18 cellular contexts compared by ENCODE assay signal in genomic region chr11:76023408-76024068, GRCh38.
DNase-seq lines count a peak whose midpoint lies in the region; ATAC-seq, FAIRE-seq and TF ChIP-seq lines count a peak whose summit lies in the region.
"Had no signal": no experiment of that assay in that cellular context is flagged by ENCODE, and none has a peak within 500 bp of the region (broad histone marks: within the 10 kb centered on the region; RNA-seq: fewer than 3 reads in every experiment).

No MANE protein-coding gene starts in this region.

- no peaks in the 10 kb centered on the region for H3K9me3 Mint-ChIP-seq in stimulated activated effector memory CD8-positive, alpha-beta T cell treated with anti-CD3 and anti-CD28 coated beads, Interleukin-12 subunit alpha, Interleukin-12 subunit beta, amount 100 ng/mL, for 72 hours
- H3K9me3 Mint-ChIP-seq in activated CD4-positive, alpha-beta T cell treated with anti-CD3 and anti-CD28 coated beads for 36 hours (ENCODE audit: low read depth): no peaks in the 10 kb centered on the region
- H3K9me3 Mint-ChIP-seq in natural killer cell treated with Interleukin-12 subunit alpha and Interleukin-12 subunit beta and Interleukin-15 and Interleukin-18, amount 100 ng/mL, for 72 hours: no peaks in the 10 kb centered on the region
- H3K9me3 Mint-ChIP-seq: T-helper 1 cell treated with Interleukin-12 subunit alpha and Interleukin-12 subunit beta and Interleukin-4 antibody, amounts not matched to agents 30 μg/mL and 1 μg/mL, for 36 hours had no signal

- no peak overlapping the region for H3K4me3 Mint-ChIP-seq in stimulated activated effector memory CD8-positive, alpha-beta T cell treated with anti-CD3 and anti-CD28 coated beads, Interleukin-12 subunit alpha, Interleukin-12 subunit beta, amount 100 ng/mL, for 72 hours
- no peak overlapping the region for H3K4me3 Mint-ChIP-seq in activated CD4-positive, alpha-beta T cell treated with anti-CD3 and anti-CD28 coated beads for 36 hours
- H3K4me3 Mint-ChIP-seq in natural killer cell treated with Interleukin-12 subunit alpha and Interleukin-12 subunit beta and Interleukin-15 and Interleukin-18, amount 100 ng/mL, for 72 hours: no peak overlapping the region
- H3K4me3 Mint-ChIP-seq: activated T-helper 1 cell treated with anti-CD3 and anti-CD28 coated beads, Interleukin-12 subunit alpha, Interleukin-12 subunit beta, Interleukin-2, Interleukin-4 antibody, amounts not matched to agents 30 ng/mL and 10 ng/mL and 1 ng/mL, durations not matched to agents 14 hours and 24 hours and 36 hours; T-helper 1 cell treated with Interleukin-12 subunit alpha and Interleukin-12 subunit beta and Interleukin-4 antibody, amounts not matched to agents 30 μg/mL and 1 μg/mL, for 36 hours; WTC11 had no signal

- H3K36me3 Mint-ChIP-seq in stimulated activated effector memory CD8-positive, alpha-beta T cell treated with anti-CD3 and anti-CD28 coated beads, Interleukin-12 subunit alpha, Interleukin-12 subunit beta, amount 100 ng/mL, for 72 hours: peaks cover 16% of the 10 kb centered on the region
- peaks cover 36% of the 10 kb centered on the region for H3K36me3 Mint-ChIP-seq in activated CD4-positive, alpha-beta T cell treated with anti-CD3 and anti-CD28 coated beads for 36 hours (ENCODE audit: low read depth)
- peaks cover 9% of the 10 kb centered on the region for H3K36me3 Mint-ChIP-seq in natural killer cell treated with Interleukin-12 subunit alpha and Interleukin-12 subunit beta and Interleukin-15 and Interleukin-18, amount 100 ng/mL, for 72 hours

- TF ChIP-seq POLR2A in H54 (IDR thresholded peaks at IDR 0.05; ENCODE audit: low read depth, low read length): no peak
- TF ChIP-seq POLR2A in erythroblast (IDR thresholded peaks at IDR 0.05; ENCODE audit: low read length): no peak

- DNase-seq in H54 (ENCODE audit: insufficient read length, low spot score) (no peak), OCI-M1 (lab: John Stamatoyannopoulos, UW) (peak; percentile 70), erythroblast (lab: John Stamatoyannopoulos, UW) (peak; percentile 9 to 41)
- no peak for DNase-seq in stimulated activated effector memory CD8-positive, alpha-beta T cell treated with anti-CD3 and anti-CD28 coated beads, Interleukin-12 subunit alpha, Interleukin-12 subunit beta, amount 100 ng/mL, for 72 hours (ENCODE audit: low spot score in 2 of 2)
- no peak for DNase-seq in activated CD4-positive, alpha-beta T cell treated with anti-CD3 and anti-CD28 coated beads for 36 hours
- no peak for DNase-seq in natural killer cell treated with Interleukin-12 subunit alpha and Interleukin-12 subunit beta and Interleukin-15 and Interleukin-18, amount 100 ng/mL, for 72 hours (ENCODE audit: low spot score)
- DNase-seq: BE2C; effector CD4-positive, alpha-beta T cell; kidney glomerular epithelial cell; midbrain; NCI-H446 treated with DMSO at 0.1 percent for 48 hours; stimulated activated CD4-positive, alpha-beta T cell treated with anti-CD3 and anti-CD28 coated beads, Interleukin-4, amount 100 ng/mL, for 1 hour had no signal

- POLR2A ChIA-PET in activated CD4-positive, alpha-beta T cell treated with anti-CD3 and anti-CD28 coated beads for 36 hours (lab: Charles Lee): no interaction called here

- ATAC-seq in stimulated activated effector memory CD8-positive, alpha-beta T cell treated with anti-CD3 and anti-CD28 coated beads, Interleukin-12 subunit alpha, Interleukin-12 subunit beta, amount 100 ng/mL, for 72 hours: peak; percentile 39
- ATAC-seq in GM21526 (IDR thresholded peaks at IDR 0.05; ENCODE audit: low FRiP score, unreplicated experiment): no peak
- no peak for ATAC-seq in activated CD4-positive, alpha-beta T cell treated with anti-CD3 and anti-CD28 coated beads for 36 hours
- no peak for ATAC-seq in natural killer cell treated with Interleukin-12 subunit alpha and Interleukin-12 subunit beta and Interleukin-15 and Interleukin-18, amount 100 ng/mL, for 72 hours
- ATAC-seq: HepG2, WTC11 had no signal

- FAIRE-seq in H54 (lab: Jason Lieb, UNC): peak; percentile 27
- FAIRE-seq: HepG2 had no signal

- H3K4me1 Mint-ChIP-seq in stimulated activated effector memory CD8-positive, alpha-beta T cell treated with anti-CD3 and anti-CD28 coated beads, Interleukin-12 subunit alpha, Interleukin-12 subunit beta, amount 100 ng/mL, for 72 hours: peaks cover 7% of the 10 kb centered on the region
- peaks cover 5% of the 10 kb centered on the region for H3K4me1 Mint-ChIP-seq in activated CD4-positive, alpha-beta T cell treated with anti-CD3 and anti-CD28 coated beads for 36 hours
- peaks cover 9 to 13% of the 10 kb centered on the region in 2 donors for H3K4me1 Mint-ChIP-seq in natural killer cell treated with Interleukin-12 subunit alpha and Interleukin-12 subunit beta and Interleukin-15 and Interleukin-18, amount 100 ng/mL, for 72 hours (ENCODE audit: low read depth in 2 of 2)

- no peak overlapping the region for H3K27ac Mint-ChIP-seq in stimulated activated effector memory CD8-positive, alpha-beta T cell treated with anti-CD3 and anti-CD28 coated beads, Interleukin-12 subunit alpha, Interleukin-12 subunit beta, amount 100 ng/mL, for 72 hours
- H3K27ac Mint-ChIP-seq in activated CD4-positive, alpha-beta T cell treated with anti-CD3 and anti-CD28 coated beads for 36 hours: no peak overlapping the region
- no peak overlapping the region for H3K27ac Mint-ChIP-seq in natural killer cell treated with Interleukin-12 subunit alpha and Interleukin-12 subunit beta and Interleukin-15 and Interleukin-18, amount 100 ng/mL, for 72 hours
- H3K27ac Mint-ChIP-seq: activated T-helper 1 cell treated with anti-CD3 and anti-CD28 coated beads, Interleukin-12 subunit alpha, Interleukin-12 subunit beta, Interleukin-2, Interleukin-4 antibody, amounts not matched to agents 30 ng/mL and 10 ng/mL and 1 ng/mL, durations not matched to agents 14 hours and 24 hours and 36 hours; progenitor cell of endocrine pancreas; T-helper 1 cell treated with Interleukin-12 subunit alpha and Interleukin-12 subunit beta and Interleukin-4 antibody, amounts not matched to agents 30 μg/mL and 1 μg/mL, for 36 hours; WTC11 had no signal

- no peaks in the 10 kb centered on the region for H3K27me3 Mint-ChIP-seq in activated CD4-positive, alpha-beta T cell treated with anti-CD3 and anti-CD28 coated beads for 36 hours
- H3K27me3 Mint-ChIP-seq in natural killer cell treated with Interleukin-12 subunit alpha and Interleukin-12 subunit beta and Interleukin-15 and Interleukin-18, amount 100 ng/mL, for 72 hours: no peaks in the 10 kb centered on the region
- H3K27me3 Mint-ChIP-seq: progenitor cell of endocrine pancreas had no signal

- intact Hi-C loops in activated CD4-positive, alpha-beta T cell treated with anti-CD3 and anti-CD28 coated beads for 36 hours (cut with DNase I, micrococcal nuclease): no loop called here

- CTCF ChIA-PET in activated CD4-positive, alpha-beta T cell treated with anti-CD3 and anti-CD28 coated beads for 36 hours (lab: Charles Lee): interaction anchor here (1.5 to 2.0 kb wide), 2 partner anchors 10 to 128 kb away, joined by 3 to 5 read pairs; no protein-coding TSS in a partner anchor

Comparison
In these comparisons a context has a peak if more than half of its experiments do, and no peak if none do; other contexts are left out.
1. DNase-seq: peak in OCI-M1 (single experiment) and erythroblast (2 of 2); none in H54 (single experiment), stimulated activated effector memory CD8-positive, alpha-beta T cell treated with anti-CD3 and anti-CD28 coated beads, Interleukin-12 subunit alpha, Interleukin-12 subunit beta, amount 100 ng/mL, for 72 hours (0 of 2), activated CD4-positive, alpha-beta T cell treated with anti-CD3 and anti-CD28 coated beads for 36 hours (single experiment) and natural killer cell treated with Interleukin-12 subunit alpha and Interleukin-12 subunit beta and Interleukin-15 and Interleukin-18, amount 100 ng/mL, for 72 hours (single experiment).